ENCODE assay signal across 8 cellular contexts in the genomic region with DNA sequence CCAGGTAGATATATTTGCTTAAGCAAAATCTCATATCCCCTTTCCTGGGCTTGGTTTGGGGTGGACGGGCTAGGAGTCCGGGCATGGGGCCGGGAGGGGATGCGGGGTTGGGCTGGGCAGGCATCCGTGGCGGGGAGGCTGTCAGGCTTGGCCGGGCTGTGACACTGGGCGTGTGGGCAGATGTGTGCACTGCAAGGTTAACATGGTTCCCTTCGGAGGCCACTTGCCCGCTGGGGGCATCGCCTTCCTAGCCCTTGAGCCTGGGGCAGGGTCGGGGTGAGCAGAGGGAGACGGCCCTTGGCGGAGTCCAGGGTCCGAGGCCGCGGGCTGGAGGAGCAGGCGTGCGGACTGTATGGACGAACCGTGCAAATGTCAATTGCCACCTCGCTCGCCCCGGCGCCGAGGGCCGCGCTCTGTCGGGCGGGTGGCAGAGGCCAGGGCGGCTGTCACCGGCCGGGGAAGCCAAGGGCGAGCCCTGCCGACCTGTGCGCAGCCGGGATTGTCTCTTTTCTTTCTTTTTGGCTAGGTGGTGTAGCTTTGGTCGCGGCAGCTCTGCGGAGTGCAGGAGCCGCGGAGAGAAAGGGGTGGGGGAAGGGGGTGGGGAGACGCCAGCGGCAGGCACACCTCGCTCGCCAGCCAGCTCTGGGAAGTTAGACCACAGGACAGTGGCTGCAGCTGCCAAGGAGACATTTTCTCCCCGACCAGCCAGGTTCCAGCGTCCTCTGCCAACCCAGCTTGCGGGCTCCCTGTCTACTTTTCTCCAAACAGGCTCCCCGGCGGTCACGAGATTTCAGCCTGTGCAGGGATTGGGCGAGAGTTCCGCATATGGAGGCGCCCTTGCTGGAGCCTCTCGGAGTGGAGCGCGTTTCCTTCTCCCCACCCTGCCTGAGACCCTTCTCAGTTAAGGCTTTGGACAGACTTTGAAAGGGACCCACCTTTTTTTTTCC. TPM values are rescaled to one million over a fixed set of nuclear protein-coding genes. Genes with fewer than 3 reads are reported as not detected.
DNase-seq lines count a peak whose midpoint lies in the region; ATAC-seq, FAIRE-seq and TF ChIP-seq lines count a peak whose summit lies in the region.

No MANE protein-coding gene starts in this region.

- peak; percentile 46 for ATAC-seq in GM18511 (IDR thresholded peaks at IDR 0.05; ENCODE audit: unreplicated experiment)
- ATAC-seq in HG03045 (IDR thresholded peaks at IDR 0.05; ENCODE audit: unreplicated experiment) = peak; percentile 38

- FAIRE-seq in bronchial epithelial cell (lab: Jason Lieb, UNC) = no peak

- peaks cover 0 to 51% (median 29%) of the 10 kb centered on the region in 6 donors for H3K4me1 ChIP-seq in spleen

- H3K27me3 ChIP-seq in bronchial epithelial cell (ENCODE audit: control insufficient read depth, insufficient read depth, low read length) (no peaks in the 10 kb centered on the region), spleen (replicated peaks in 1 of 7) (no peaks in the 10 kb centered on the region)

- no peaks in the 10 kb centered on the region for H3K9me3 ChIP-seq in spleen

- H3K27ac ChIP-seq in spleen = peak overlapping the region; percentile 94 to 99 (median 99)

- no peak for TF ChIP-seq POLR2A in spleen (IDR thresholded peaks at IDR 0.05)

- no peak for TF ChIP-seq CTCF in WI38 (IDR thresholded peaks at IDR 0.05; ENCODE audit: low read depth, low read length)
- no peak for TF ChIP-seq CTCF in bronchial epithelial cell (IDR thresholded peaks at IDR 0.05; ENCODE audit: insufficient read depth, low read length, severe bottlenecking)
- TF ChIP-seq CTCF in spleen (IDR thresholded peaks at IDR 0.05 in 8 of 11, conservative IDR thresholded peaks at IDR 0.05 in 3 of 11) = peak in 1 of 11 experiments; percentile 10

- 0 to 1% (median 0%) methylated on average over 33 to 58 of the region's 58 CpGs for WGBS in spleen, 5 donors

- H3K4me3 ChIP-seq in WI38 (ENCODE audit: low read depth, low read length) (peak overlapping the region; percentile 85), bronchial epithelial cell (ENCODE audit: low read depth, low read length) (peak overlapping the region; percentile 87), spleen (peak overlapping the region; percentile 78 to 97 (median 88))

- no peaks in the 10 kb centered on the region for H3K36me3 ChIP-seq in bronchial epithelial cell (ENCODE audit: control insufficient read depth, insufficient read depth, low read length)
- H3K36me3 ChIP-seq in spleen = peaks cover 0 to 31% (median 0%) of the 10 kb centered on the region in 6 donors

- peak; percentile 66 for DNase-seq in A172 (ENCODE audit: low spot score)
- peak; percentile 81 for DNase-seq in NCI-H2171 treated with DMSO at 0.1 percent for 48 hours (lab: John Stamatoyannopoulos, UW)
- peak; percentile 63 for DNase-seq in bronchial epithelial cell (ENCODE audit: low read depth)
- DNase-seq in inferior parietal cortex (ENCODE audit: extremely low spot score) = peak; percentile 87
- peak; percentile 95 for DNase-seq in spleen

- intact Hi-C loops in spleen (cut with DNase I; ENCODE audit: low total_unique reads) = loop anchor here (10.0 kb wide), 1 partner anchor 54 kb away; no protein-coding TSS in a partner anchor

RNA-seq across cellular contexts. Expression of gene RCOR3, which starts 1.3 kb away (rescaled TPM):
- total RNA-seq in A172 (2014; rRNA removed; shearing (Covaris generic)) = 15.1 and 19.8 TPM in 2 replicates
- total RNA-seq in bronchial epithelial cell (7.6 and 12.4 TPM in 2 replicates), spleen (10 to 100 TPM; 56.3 to 94.3 (median 75.4) TPM)
- 10 to 100 TPM; 20.9 to 32.6 (median 28.8) TPM for polyA plus RNA-seq in spleen

Comparison
In these comparisons a context has a peak if more than half of its experiments do, and no peak if none do; other contexts are left out.
1. Peak in every context shown above with its lines: DNase-seq, ATAC-seq, H3K4me3 ChIP-seq and H3K27ac ChIP-seq.